ENCODE assay signal across 8 cellular contexts in the genomic region with DNA sequence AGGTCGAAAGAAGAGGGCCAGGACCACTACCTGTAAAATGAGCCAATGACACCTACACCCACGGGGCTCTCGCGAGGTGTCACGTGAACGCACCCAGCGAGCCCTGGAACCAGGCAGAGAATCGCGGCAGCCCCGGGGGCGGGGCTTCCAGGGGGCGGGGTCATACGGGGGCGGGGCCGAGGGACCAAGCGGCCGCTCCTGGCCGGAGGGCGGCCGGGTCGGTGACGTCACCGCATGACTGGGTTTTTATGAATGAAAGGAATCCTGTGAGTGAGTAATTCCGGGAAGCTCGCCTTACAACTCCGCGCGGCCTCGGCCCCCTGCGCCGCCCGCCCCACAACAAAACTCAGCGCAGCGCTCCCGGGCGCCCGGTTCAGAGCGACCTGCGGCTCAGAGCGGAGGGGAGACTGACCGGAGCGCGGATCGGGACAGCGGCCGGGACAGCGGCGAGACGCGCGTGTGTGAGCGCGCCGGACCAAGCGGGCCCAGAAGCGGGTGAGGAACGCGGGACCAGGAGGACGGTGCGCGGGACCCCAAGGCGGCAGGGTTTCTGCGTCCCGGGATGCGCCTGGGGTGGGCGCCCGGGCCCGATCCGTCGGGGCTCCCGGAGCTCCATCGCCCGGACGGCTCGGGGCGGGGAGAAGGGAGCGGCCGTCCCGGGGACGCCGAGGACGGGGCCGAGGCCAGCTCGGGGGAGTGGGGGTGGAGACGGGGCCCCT. TPM values are rescaled to one million over a fixed set of nuclear protein-coding genes. Genes with fewer than 3 reads are reported as not detected.
DNase-seq lines count a peak whose midpoint lies in the region; ATAC-seq and TF ChIP-seq lines count a peak whose summit lies in the region.

TSS of gene MAFF (plus strand) at position 277 of the 719 bp plus-strand sequence. CDS start 11,860 bp downstream, outside the sequence.

- peak within 1 kb of the TSS; percentile 83 for H3K4me3 Mint-ChIP-seq in activated CD4-positive, alpha-beta memory T cell treated with anti-CD3 and anti-CD28 coated beads for 36 hours

- peak within 1 kb of the TSS; percentile 98 to 99 for H3K27ac ChIP-seq in liver (ENCODE audit: low read depth in 1 of 2, low read length in 2 of 2)

- H3K4me3 ChIP-seq in AG10803 (ENCODE audit: low read length) (peak within 1 kb of the TSS; percentile 84), liver (ENCODE audit: low read depth in 1 of 3, low read length in 3 of 3) (peak within 1 kb of the TSS; percentile 78 to 94 (median 90))

- intact Hi-C loops in activated CD4-positive, alpha-beta memory T cell treated with anti-CD3 and anti-CD28 coated beads for 36 hours (cut with micrococcal nuclease) = loop anchor here (1.0 to 5.0 kb wide), 2 partner anchors 21 to 115 kb away; partner anchors contain the start of genes CSNK1E and PLA2G6

- TF ChIP-seq RAD21 in liver (IDR thresholded peaks at IDR 0.05) = no peak

- peak; percentile 57 for ATAC-seq in GM19023 (IDR thresholded peaks at IDR 0.05; ENCODE audit: unreplicated experiment)
- ATAC-seq in HG03439 (IDR thresholded peaks at IDR 0.05; ENCODE audit: unreplicated experiment) = peak; percentile 71

- peaks cover 0 to 7% (median 3%) of the 10 kb centered on the region in 4 donors for H3K4me1 ChIP-seq in liver (ENCODE audit: control insufficient read depth in 4 of 4, insufficient read depth in 4 of 4, low read length in 3 of 4)

- no peaks in the 10 kb centered on the region for H3K27me3 ChIP-seq in liver (ENCODE audit: control insufficient read depth in 4 of 4, insufficient read depth in 4 of 4, low read length in 3 of 4)

- peak; percentile 97 for DNase-seq in AG10803 (ENCODE audit: low read depth)
- DNase-seq in NCI-H748 treated with DMSO at 0.1 percent for 48 hours (lab: John Stamatoyannopoulos, UW) = peak; percentile 43
- peak; percentile 98 for DNase-seq in activated CD4-positive, alpha-beta memory T cell treated with anti-CD3 and anti-CD28 coated beads for 36 hours
- DNase-seq in dermis microvascular lymphatic vessel endothelial cell (ENCODE audit: low read depth in 2 of 2) = peak; percentile 93 to 98
- peak; percentile 86 to 91 for DNase-seq in stimulated activated CD4-positive, alpha-beta T cell treated with anti-CD3 and anti-CD28 coated beads, Interleukin-2, amount 100 ng/mL, for 48 hours

- peak within 1 kb of the TSS; percentile 91 to 95 for H3K9ac ChIP-seq in liver (ENCODE audit: low read depth in 1 of 2, low read length in 2 of 2)

- POLR2A ChIA-PET in activated CD4-positive, alpha-beta memory T cell treated with anti-CD3 and anti-CD28 coated beads for 36 hours (lab: Charles Lee) = interaction anchor here (1.0 to 1.9 kb wide), 5 partner anchors 14 to 552 kb away, joined by 3 to 10 read pairs (median 8); partner anchors contain the start of gene PLA2G6

- peak within 1 kb of the TSS; percentile 84 for H3K27ac Mint-ChIP-seq in activated CD4-positive, alpha-beta memory T cell treated with anti-CD3 and anti-CD28 coated beads for 36 hours

- no peaks in the 10 kb centered on the region for H3K9me3 Mint-ChIP-seq in activated CD4-positive, alpha-beta memory T cell treated with anti-CD3 and anti-CD28 coated beads for 36 hours

- TF ChIP-seq CTCF in AG10803 (conservative IDR thresholded peaks at IDR 0.05; ENCODE audit: low read length) = no peak
- no peak for TF ChIP-seq CTCF in liver (IDR thresholded peaks at IDR 0.05; ENCODE audit: low read depth, low read length, missing input control)

- H3K4me1 Mint-ChIP-seq in activated CD4-positive, alpha-beta memory T cell treated with anti-CD3 and anti-CD28 coated beads for 36 hours (ENCODE audit: low read depth) = peaks cover 37% of the 10 kb centered on the region

- CTCF ChIA-PET in activated CD4-positive, alpha-beta memory T cell treated with anti-CD3 and anti-CD28 coated beads for 36 hours (lab: Charles Lee) = interaction anchor here (1.1 to 2.0 kb wide), 2 partner anchors 13 to 21 kb away, joined by 4 to 7 read pairs; no protein-coding TSS in a partner anchor

- no peaks in the 10 kb centered on the region for H3K9me3 ChIP-seq in liver (ENCODE audit: control insufficient read depth in 4 of 4, low read length in 3 of 4)

- no peaks in the 10 kb centered on the region for H3K36me3 Mint-ChIP-seq in activated CD4-positive, alpha-beta memory T cell treated with anti-CD3 and anti-CD28 coated beads for 36 hours

- no peaks in the 10 kb centered on the region for H3K27me3 Mint-ChIP-seq in activated CD4-positive, alpha-beta memory T cell treated with anti-CD3 and anti-CD28 coated beads for 36 hours

- under 1% methylated on average over 85 of the region's 85 CpGs for WGBS in liver

- no peaks in the 10 kb centered on the region for H3K36me3 ChIP-seq in liver (ENCODE audit: control insufficient read depth in 4 of 4, insufficient read depth in 3 of 4, low read depth in 1 of 4, low read length in 3 of 4)

TF ChIP-seq in liver, 16 proteins besides CTCF, POLR2A, EP300 and RAD21:
- TF ChIP-seq FOXA1 (IDR thresholded peaks at IDR 0.05) = no peak
- TF ChIP-seq, protein P1, sequence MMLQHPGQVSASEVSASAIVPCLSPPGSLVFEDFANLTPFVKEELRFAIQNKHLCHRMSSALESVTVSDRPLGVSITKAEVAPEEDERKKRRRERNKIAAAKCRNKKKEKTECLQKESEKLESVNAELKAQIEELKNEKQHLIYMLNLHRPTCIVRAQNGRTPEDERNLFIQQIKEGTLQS (IDR thresholded peaks at IDR 0.05) = no peak
- TF ChIP-seq HNF4A (conservative IDR thresholded peaks at IDR 0.05) = no peak
- TF ChIP-seq SP1 (IDR thresholded peaks at IDR 0.05) = no peak
- TF ChIP-seq, protein P2, sequence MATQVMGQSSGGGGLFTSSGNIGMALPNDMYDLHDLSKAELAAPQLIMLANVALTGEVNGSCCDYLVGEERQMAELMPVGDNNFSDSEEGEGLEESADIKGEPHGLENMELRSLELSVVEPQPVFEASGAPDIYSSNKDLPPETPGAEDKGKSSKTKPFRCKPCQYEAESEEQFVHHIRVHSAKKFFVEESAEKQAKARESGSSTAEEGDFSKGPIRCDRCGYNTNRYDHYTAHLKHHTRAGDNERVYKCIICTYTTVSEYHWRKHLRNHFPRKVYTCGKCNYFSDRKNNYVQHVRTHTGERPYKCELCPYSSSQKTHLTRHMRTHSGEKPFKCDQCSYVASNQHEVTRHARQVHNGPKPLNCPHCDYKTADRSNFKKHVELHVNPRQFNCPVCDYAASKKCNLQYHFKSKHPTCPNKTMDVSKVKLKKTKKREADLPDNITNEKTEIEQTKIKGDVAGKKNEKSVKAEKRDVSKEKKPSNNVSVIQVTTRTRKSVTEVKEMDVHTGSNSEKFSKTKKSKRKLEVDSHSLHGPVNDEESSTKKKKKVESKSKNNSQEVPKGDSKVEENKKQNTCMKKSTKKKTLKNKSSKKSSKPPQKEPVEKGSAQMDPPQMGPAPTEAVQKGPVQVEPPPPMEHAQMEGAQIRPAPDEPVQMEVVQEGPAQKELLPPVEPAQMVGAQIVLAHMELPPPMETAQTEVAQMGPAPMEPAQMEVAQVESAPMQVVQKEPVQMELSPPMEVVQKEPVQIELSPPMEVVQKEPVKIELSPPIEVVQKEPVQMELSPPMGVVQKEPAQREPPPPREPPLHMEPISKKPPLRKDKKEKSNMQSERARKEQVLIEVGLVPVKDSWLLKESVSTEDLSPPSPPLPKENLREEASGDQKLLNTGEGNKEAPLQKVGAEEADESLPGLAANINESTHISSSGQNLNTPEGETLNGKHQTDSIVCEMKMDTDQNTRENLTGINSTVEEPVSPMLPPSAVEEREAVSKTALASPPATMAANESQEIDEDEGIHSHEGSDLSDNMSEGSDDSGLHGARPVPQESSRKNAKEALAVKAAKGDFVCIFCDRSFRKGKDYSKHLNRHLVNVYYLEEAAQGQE (IDR thresholded peaks at IDR 0.05) = peak; percentile 47
- peak; percentile 88 for TF ChIP-seq ZBTB33 (IDR thresholded peaks at IDR 0.05)
- peak in 1 of 2 donors; percentile 23 for TF ChIP-seq RXRA (IDR thresholded peaks at IDR 0.05)
- peak; percentile 39 for TF ChIP-seq YY1 (IDR thresholded peaks at IDR 0.05)
- no peak for TF ChIP-seq EGR1 (IDR thresholded peaks at IDR 0.05; ENCODE audit: low read depth in 2 of 2)
- TF ChIP-seq JUND (IDR thresholded peaks at IDR 0.05) = peak in 1 of 2 donors; percentile 45
- no peak for TF ChIP-seq HNF4G (IDR thresholded peaks at IDR 0.05)
- no peak for TF ChIP-seq NR2F2 (IDR thresholded peaks at IDR 0.05)
- TF ChIP-seq, protein P3, sequence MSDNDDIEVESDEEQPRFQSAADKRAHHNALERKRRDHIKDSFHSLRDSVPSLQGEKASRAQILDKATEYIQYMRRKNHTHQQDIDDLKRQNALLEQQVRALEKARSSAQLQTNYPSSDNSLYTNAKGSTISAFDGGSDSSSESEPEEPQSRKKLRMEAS (IDR thresholded peaks at IDR 0.05) = no peak
- no peak for TF ChIP-seq FOXA2 (IDR thresholded peaks at IDR 0.05)
- no peak for TF ChIP-seq TAF1 (conservative IDR thresholded peaks at IDR 0.05)
- no peak for TF ChIP-seq GABPA (IDR thresholded peaks at IDR 0.05 in 1 of 2, conservative IDR thresholded peaks at IDR 0.05 in 1 of 2)
TF ChIP-seq in liver: peak in this region for 5.

RNA-seq across cellular contexts. Expression of gene MAFF, which starts in this region (rescaled TPM):
- 10 to 100 TPM; 15.5 to 15.9 TPM for total RNA-seq in activated CD4-positive, alpha-beta memory T cell treated with anti-CD3 and anti-CD28 coated beads for 36 hours
- total RNA-seq in dermis microvascular lymphatic vessel endothelial cell = 34.9 and 122 TPM in 2 replicates
- total RNA-seq in liver = 1 to 10 TPM; 1.7 to 3.3 TPM
- polyA plus RNA-seq in liver = 1 to 10 TPM; 1.4 to 2.2 TPM

Comparison
In these comparisons a context has a peak if more than half of its experiments do, and no peak if none do; other contexts are left out.
1. Peak in every context shown above with its lines: DNase-seq, ATAC-seq, H3K4me3 ChIP-seq and H3K27ac ChIP-seq.
2. DNase-seq: peak in every context shown above with its lines; median percentile 98 in activated CD4-positive, alpha-beta memory T cell treated with anti-CD3 and anti-CD28 coated beads for 36 hours; 97 in AG10803; 96 in dermis microvascular lymphatic vessel endothelial cell; 88 in stimulated activated CD4-positive, alpha-beta T cell treated with anti-CD3 and anti-CD28 coated beads, Interleukin-2, amount 100 ng/mL, for 48 hours; 43 in NCI-H748 treated with DMSO at 0.1 percent for 48 hours.